In the genomic region with DNA sequence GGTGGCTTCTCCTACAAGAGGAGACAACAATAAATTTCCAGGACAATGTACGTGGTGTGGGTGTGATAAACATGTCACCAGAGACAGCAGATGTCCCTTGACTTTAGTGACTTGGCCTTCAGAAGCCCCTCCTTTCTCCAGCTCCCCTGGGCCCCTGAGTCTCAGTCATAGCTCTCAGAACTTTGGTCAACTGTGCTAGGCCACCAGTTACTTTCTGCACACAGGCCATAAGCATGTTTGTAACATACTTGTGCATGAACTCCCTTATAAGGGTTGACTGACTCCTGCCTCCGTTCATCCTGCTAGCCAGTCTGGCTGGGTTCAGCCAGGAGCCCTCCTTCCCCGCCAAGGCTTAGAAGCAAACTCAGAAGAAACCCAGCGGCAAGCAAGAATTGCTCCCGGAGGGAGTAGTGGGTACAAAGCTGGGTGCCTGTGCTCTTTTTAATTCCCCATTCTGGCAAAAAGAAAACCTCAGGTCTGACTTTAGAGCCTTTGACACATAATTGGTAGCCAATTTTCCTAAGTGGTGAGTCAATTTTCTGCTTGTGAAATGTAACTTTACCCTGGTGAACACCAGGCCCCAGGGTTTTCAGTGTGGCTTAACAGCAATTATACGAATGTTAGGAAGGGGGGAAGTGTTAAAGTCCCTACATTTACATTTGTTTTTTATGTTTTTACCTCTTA, we compare ENCODE assay signal across 9 cellular contexts. TPM values are rescaled to one million over a fixed set of nuclear protein-coding genes. Genes with fewer than 3 reads are reported as not detected.
DNase-seq lines count a peak whose midpoint lies in the region; ATAC-seq and TF ChIP-seq lines count a peak whose summit lies in the region.
"Had no signal": no experiment of that assay in that cellular context is flagged by ENCODE, and none has a peak within 500 bp of the region (broad histone marks: within the 10 kb centered on the region; RNA-seq: fewer than 3 reads in every experiment).

No MANE protein-coding gene starts in this region.

- CTCF ChIA-PET in IMR-90 (lab: Yijun Ruan, JAX), result no interaction called here

- no peak overlapping the region for H3K4me3 ChIP-seq in IMR-90 (ENCODE audit: insufficient read depth, low read depth, low read length)
- peak overlapping the region in 1 of 2 donors; percentile 7 for H3K4me3 ChIP-seq in cardiac fibroblast (replicated peaks in 1 of 2; ENCODE audit: low read depth in 2 of 2, low read length in 2 of 2)
- no peak overlapping the region for H3K4me3 ChIP-seq in parathyroid adenoma (ENCODE audit: low read depth, low read length)

- peak overlapping the region; percentile 28; the same call in 1 of the 2 replicates for H4K5ac ChIP-seq in IMR-90 (ENCODE audit: low read depth, low read length)

- peak overlapping the region; percentile 77 for H2BK120ac ChIP-seq in IMR-90 (ENCODE audit: low read depth, low read length)

- in situ Hi-C loops in IMR-90 (cut with MboI; ENCODE audit: low sequenced_read_pairs), result no loop called here

- H3K56ac ChIP-seq in IMR-90 (ENCODE audit: extremely low read depth, insufficient read depth, low read length), result no peak overlapping the region; the same call in 1 of the 2 replicates

- no peaks in the 10 kb centered on the region for H3K36me3 ChIP-seq in IMR-90 (ENCODE audit: control insufficient read depth, insufficient read depth, low read length)
- no peaks in the 10 kb centered on the region for H3K36me3 ChIP-seq in parathyroid adenoma (ENCODE audit: control insufficient read depth, insufficient read depth, low read length)

- H3K79me1 ChIP-seq in IMR-90 (ENCODE audit: low read depth in 1 of 2, low read length in 2 of 2), result no peaks in the 10 kb centered on the region; a peak in 1 of 4 replicates

- POLR2A ChIA-PET in IMR-90 (lab: Charles Lee; ENCODE audit: unreplicated experiment), result no interaction called here

- DNase-seq in ELF-1 (ENCODE audit: low read depth, low spot score) (peak; percentile 57), IMR-90 (peak; percentile 32), cardiac fibroblast (ENCODE audit: low read depth in 2 of 2) (peak; percentile 68 to 88), anterior cingulate cortex (lab: John Stamatoyannopoulos, UW) (no peak), posterior cingulate gyrus (no peak)
- DNase-seq in stimulated activated CD4-positive, alpha-beta T cell treated with anti-CD3 and anti-CD28 coated beads, Interleukin-4, amount 100 ng/mL, for 1 hour, result no peak

- peaks cover 4% of the 10 kb centered on the region for H3K4me1 ChIP-seq in IMR-90 (ENCODE audit: control insufficient read depth, insufficient read depth, low read length)
- no peaks in the 10 kb centered on the region for H3K4me1 ChIP-seq in parathyroid adenoma

- H2AK5ac ChIP-seq in IMR-90 (ENCODE audit: low read depth, low read length), result peak overlapping the region; percentile 51; the same call in 1 of the 2 replicates

- H3K4ac ChIP-seq in IMR-90 (ENCODE audit: low read depth, low read length), result peak overlapping the region; percentile 28

- no peaks in the 10 kb centered on the region for H3K9me3 ChIP-seq in IMR-90 (ENCODE audit: control insufficient read depth, insufficient read depth, low read length)
- H3K9me3 ChIP-seq in parathyroid adenoma (ENCODE audit: control insufficient read depth, low read length), result no peaks in the 10 kb centered on the region

- TF ChIP-seq RAD21 in IMR-90 (IDR thresholded peaks at IDR 0.05; ENCODE audit: low read length), result no peak

- no TSS peak for BruUV-seq in IMR-90 (replicated peaks; lab: Mats Ljungman, UMichigan)

- dilution Hi-C loops in IMR-90 (cut with HindIII; ENCODE audit: low sequenced_read_pairs, unreplicated experiment), result no loop called here

- TF ChIP-seq CTCF in IMR-90 (conservative IDR thresholded peaks at IDR 0.05; ENCODE audit: low read depth, low read length), result no peak
- no peak for TF ChIP-seq CTCF in cardiac fibroblast (IDR thresholded peaks at IDR 0.05; ENCODE audit: low read depth, low read length)
- TF ChIP-seq CTCF in parathyroid adenoma (IDR thresholded peaks at IDR 0.05), result no peak

- H2BK15ac ChIP-seq in IMR-90 (ENCODE audit: low read depth, low read length), result peak overlapping the region; percentile 66; the same call in 1 of the 3 replicates

- peak overlapping the region; percentile 37 to 74; a peak in 3 of 4 replicates for H4K8ac ChIP-seq in IMR-90 (ENCODE audit: low read depth in 2 of 2, low read length in 2 of 2)

- H2BK5ac ChIP-seq in IMR-90 (ENCODE audit: low read depth, low read length, poor library complexity, severe bottlenecking), result no peak overlapping the region

- H3K23ac ChIP-seq in IMR-90 (ENCODE audit: low read depth, low read length), result peak overlapping the region; percentile 71

- peak overlapping the region; percentile 82 for H3K4me2 ChIP-seq in IMR-90 (ENCODE audit: low read depth, low read length)
- no peak overlapping the region for H3K4me2 ChIP-seq in parathyroid adenoma (ENCODE audit: low read length)

- no peaks in the 10 kb centered on the region for H4K20me1 ChIP-seq in IMR-90 (ENCODE audit: insufficient read depth, low read length)

- intact Hi-C loops in IMR-90 (cut with micrococcal nuclease) (no loop called here), posterior cingulate gyrus (cut with DNase I) (no loop called here)

- ATAC-seq in GM21447 (IDR thresholded peaks at IDR 0.05; ENCODE audit: unreplicated experiment) (peak; percentile 52), IMR-90 (ENCODE audit: low read depth) (0 out of 2 replicates have a peak, but pooled peaks have one; percentile 19)

- H2AFZ ChIP-seq in IMR-90 (replicated peaks; ENCODE audit: low read length, poor library complexity) (peak overlapping the region; percentile 85), parathyroid adenoma (no peak overlapping the region)

- H4K91ac ChIP-seq in IMR-90 (ENCODE audit: insufficient read depth, low read depth, low read length), result no peak overlapping the region; the same call in 1 of the 2 replicates

- no CpG with 5 or more reads among the region's 6 CpGs for WGBS in IMR-90 (ENCODE audit: extremely low coverage in 2 of 2, insufficient read length in 1 of 2), 2 experiments

- H3K9ac ChIP-seq in IMR-90 (ENCODE audit: low read depth, low read length), result no peak overlapping the region; the same call in 1 of the 2 replicates
- H3K9ac ChIP-seq in parathyroid adenoma, result no peak overlapping the region

- no peak overlapping the region for H3K27ac ChIP-seq in IMR-90 (ENCODE audit: insufficient read depth, low read length)
- peak overlapping the region; percentile 61 for H3K27ac ChIP-seq in parathyroid adenoma

- TF ChIP-seq POLR2A in IMR-90 (IDR thresholded peaks at IDR 0.05; ENCODE audit: low read depth, low read length), result no peak

- H2BK20ac ChIP-seq in IMR-90 (ENCODE audit: low read depth, low read length), result peak overlapping the region; percentile 21; the same call in 1 of the 2 replicates

- peak overlapping the region; percentile 35; the same call in 1 of the 2 replicates for H3K18ac ChIP-seq in IMR-90 (ENCODE audit: low read depth, low read length)

- H3K9me1 ChIP-seq in IMR-90 (ENCODE audit: insufficient read depth, low read length), result no peaks in the 10 kb centered on the region

- peak overlapping the region; percentile 76 for H2AK9ac ChIP-seq in IMR-90 (replicated peaks; ENCODE audit: low read depth, low read length, poor library complexity)

- peak overlapping the region; percentile 64 for H3K14ac ChIP-seq in IMR-90 (replicated peaks; ENCODE audit: low read depth, low read length)

- H3K79me2 ChIP-seq in parathyroid adenoma, result no peaks in the 10 kb centered on the region

- no peaks in the 10 kb centered on the region for H3K27me3 ChIP-seq in IMR-90 (ENCODE audit: control insufficient read depth, insufficient read depth, low read length)
- no peaks in the 10 kb centered on the region for H3K27me3 ChIP-seq in parathyroid adenoma (ENCODE audit: control insufficient read depth, insufficient read depth, low read length)

TF ChIP-seq in IMR-90, 13 proteins besides CTCF, POLR2A, EP300 and RAD21:
- TF ChIP-seq FOS (IDR thresholded peaks at IDR 0.05; ENCODE audit: low read depth, low read length), result no peak
- TF ChIP-seq MAZ (IDR thresholded peaks at IDR 0.05; ENCODE audit: borderline replicate concordance, low read depth, low read length), result no peak
- TF ChIP-seq MXI1 (IDR thresholded peaks at IDR 0.05; ENCODE audit: borderline replicate concordance, low read depth, low read length), result no peak
- TF ChIP-seq, protein P1, sequence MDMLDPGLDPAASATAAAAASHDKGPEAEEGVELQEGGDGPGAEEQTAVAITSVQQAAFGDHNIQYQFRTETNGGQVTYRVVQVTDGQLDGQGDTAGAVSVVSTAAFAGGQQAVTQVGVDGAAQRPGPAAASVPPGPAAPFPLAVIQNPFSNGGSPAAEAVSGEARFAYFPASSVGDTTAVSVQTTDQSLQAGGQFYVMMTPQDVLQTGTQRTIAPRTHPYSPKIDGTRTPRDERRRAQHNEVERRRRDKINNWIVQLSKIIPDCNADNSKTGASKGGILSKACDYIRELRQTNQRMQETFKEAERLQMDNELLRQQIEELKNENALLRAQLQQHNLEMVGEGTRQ (IDR thresholded peaks at IDR 0.05; ENCODE audit: low read depth, low read length), result no peak
- TF ChIP-seq, protein P2, sequence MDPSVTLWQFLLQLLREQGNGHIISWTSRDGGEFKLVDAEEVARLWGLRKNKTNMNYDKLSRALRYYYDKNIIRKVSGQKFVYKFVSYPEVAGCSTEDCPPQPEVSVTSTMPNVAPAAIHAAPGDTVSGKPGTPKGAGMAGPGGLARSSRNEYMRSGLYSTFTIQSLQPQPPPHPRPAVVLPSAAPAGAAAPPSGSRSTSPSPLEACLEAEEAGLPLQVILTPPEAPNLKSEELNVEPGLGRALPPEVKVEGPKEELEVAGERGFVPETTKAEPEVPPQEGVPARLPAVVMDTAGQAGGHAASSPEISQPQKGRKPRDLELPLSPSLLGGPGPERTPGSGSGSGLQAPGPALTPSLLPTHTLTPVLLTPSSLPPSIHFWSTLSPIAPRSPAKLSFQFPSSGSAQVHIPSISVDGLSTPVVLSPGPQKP (IDR thresholded peaks at IDR 0.05; ENCODE audit: borderline replicate concordance, low read depth, low read length), result no peak
- TF ChIP-seq SMC3 (IDR thresholded peaks at IDR 0.05; ENCODE audit: low read depth, low read length), result no peak
- TF ChIP-seq RCOR1 (IDR thresholded peaks at IDR 0.05; ENCODE audit: insufficient replicate concordance, low read length), result no peak

RNA-seq across cellular contexts. Expression of a gene that starts 49.2 kb away (rescaled TPM):
- total RNA-seq in IMR-90 (2012; rRNA removed), result 0.56 and 0.90 TPM in 2 replicates
- 0.89 and 1.1 TPM in 2 replicates for polyA plus RNA-seq in IMR-90 (2012; rRNA removed)
- polyA plus RNA-seq in IMR-90 (2012; cell fraction: cytosol; rRNA removed), result 0.29 and 0.69 TPM in 2 replicates
- 1.7 TPM in 2 replicates for polyA plus RNA-seq in IMR-90 (2012; cell fraction: nucleus; rRNA removed; ENCODE audit: low replicate concordance)
- total RNA-seq: epithelial cell of proximal tubule had no signal

Comparison
In these comparisons a context has a peak if more than half of its experiments do, and no peak if none do; other contexts are left out.
1. DNase-seq: peak in ELF-1 (single experiment), IMR-90 (single experiment) and cardiac fibroblast (2 of 2); none in anterior cingulate cortex (0 of 58), stimulated activated CD4-positive, alpha-beta T cell treated with anti-CD3 and anti-CD28 coated beads, Interleukin-4, amount 100 ng/mL, for 1 hour (single experiment) and posterior cingulate gyrus (0 of 10).